16 cellular contexts compared by ENCODE assay signal in genomic region chr5:67235399-67236110, GRCh38. TPM values are rescaled to one million over a fixed set of nuclear protein-coding genes. Genes with fewer than 3 reads are reported as not detected.
DNase-seq lines count a peak whose midpoint lies in the region; FAIRE-seq and TF ChIP-seq lines count a peak whose summit lies in the region.
"Had no signal": no experiment of that assay in that cellular context is flagged by ENCODE, and none has a peak within 500 bp of the region (broad histone marks: within the 10 kb centered on the region; RNA-seq: fewer than 3 reads in every experiment).

No MANE protein-coding gene starts in this region.

- H3K27ac Mint-ChIP-seq in type B pancreatic cell: peak overlapping the region; percentile 76
- H3K27ac Mint-ChIP-seq in activated naive CD4-positive, alpha-beta T cell treated with anti-CD3 and anti-CD28 coated beads, Interleukin-2, amount 10 ng/mL, durations not matched to agents 7 days and 5 days: no peak overlapping the region
- H3K27ac Mint-ChIP-seq: activated CD4-positive, alpha-beta T cell treated with anti-CD3 and anti-CD28 coated beads for 36 hours; activated naive CD4-positive, alpha-beta T cell treated with anti-CD3 and anti-CD28 coated beads for 36 hours had no signal

- DNase-seq in NCI-H2029 (lab: John Stamatoyannopoulos, UW) (peak; percentile 15), mucosa of gallbladder (ENCODE audit: low spot score) (peak; percentile 57), type B pancreatic cell (ENCODE audit: extremely low spot score, unreplicated experiment) (no peak), NAMALWA (ENCODE audit: low spot score) (no peak), activated gamma-delta T cell treated with Interleukin-2 at 50 U/mL for 16 hours (no peak), NOMO-1 treated with DMSO at 0.1 percent for 48 hours (lab: John Stamatoyannopoulos, UW; ENCODE audit: unreplicated experiment) (no peak)
- DNase-seq in activated naive CD4-positive, alpha-beta T cell treated with anti-CD3 and anti-CD28 coated beads, Interleukin-2, amount 10 ng/mL, durations not matched to agents 7 days and 5 days: no peak
- DNase-seq: activated CD4-positive, alpha-beta T cell treated with anti-CD3 and anti-CD28 coated beads for 36 hours; activated CD8-positive, alpha-beta memory T cell treated with anti-CD3 and anti-CD28 coated beads, Interleukin-2, amount 50 U/mL, for 4 hours; activated naive CD4-positive, alpha-beta T cell treated with anti-CD3 and anti-CD28 coated beads for 36 hours; KG1; NCI-H1092; NCI-H2171; NCI-H774 had no signal

- peaks cover 7% of the 10 kb centered on the region for H3K9me3 Mint-ChIP-seq in type B pancreatic cell
- H3K9me3 Mint-ChIP-seq in activated naive CD4-positive, alpha-beta T cell treated with anti-CD3 and anti-CD28 coated beads, Interleukin-2, amount 10 ng/mL, durations not matched to agents 7 days and 5 days: no peaks in the 10 kb centered on the region
- H3K9me3 Mint-ChIP-seq: activated naive CD4-positive, alpha-beta T cell treated with anti-CD3 and anti-CD28 coated beads for 36 hours had no signal

- no peak for TF ChIP-seq CTCF in type B pancreatic cell (conservative IDR thresholded peaks at IDR 0.05)

- H3K36me3 Mint-ChIP-seq in type B pancreatic cell: peaks cover 2% of the 10 kb centered on the region
- peaks cover 2% of the 10 kb centered on the region for H3K36me3 Mint-ChIP-seq in activated naive CD4-positive, alpha-beta T cell treated with anti-CD3 and anti-CD28 coated beads, Interleukin-2, amount 10 ng/mL, durations not matched to agents 7 days and 5 days

- peaks cover 54% of the 10 kb centered on the region for H3K4me1 Mint-ChIP-seq in type B pancreatic cell (ENCODE audit: unreplicated experiment)
- no peaks in the 10 kb centered on the region for H3K4me1 Mint-ChIP-seq in activated naive CD4-positive, alpha-beta T cell treated with anti-CD3 and anti-CD28 coated beads, Interleukin-2, amount 10 ng/mL, durations not matched to agents 7 days and 5 days

- peak overlapping the region; percentile 16 for H3K4me3 Mint-ChIP-seq in type B pancreatic cell
- no peak overlapping the region for H3K4me3 Mint-ChIP-seq in activated naive CD4-positive, alpha-beta T cell treated with anti-CD3 and anti-CD28 coated beads, Interleukin-2, amount 10 ng/mL, durations not matched to agents 7 days and 5 days
- H3K4me3 Mint-ChIP-seq: activated CD4-positive, alpha-beta T cell treated with anti-CD3 and anti-CD28 coated beads for 36 hours; activated naive CD4-positive, alpha-beta T cell treated with anti-CD3 and anti-CD28 coated beads for 36 hours had no signal

- no peaks in the 10 kb centered on the region for H3K27me3 Mint-ChIP-seq in type B pancreatic cell
- peaks cover 13% of the 10 kb centered on the region for H3K27me3 Mint-ChIP-seq in activated naive CD4-positive, alpha-beta T cell treated with anti-CD3 and anti-CD28 coated beads, Interleukin-2, amount 10 ng/mL, durations not matched to agents 7 days and 5 days

- peak; percentile 92 for FAIRE-seq in endometrium (lab: Jason Lieb, UNC)

- CTCF ChIA-PET in activated naive CD4-positive, alpha-beta T cell treated with anti-CD3 and anti-CD28 coated beads, Interleukin-2, amount 10 ng/mL, durations not matched to agents 7 days and 5 days (lab: Charles Lee): interaction anchor here (0.6 to 1.0 kb wide), 2 partner anchors 11 to 1037 kb away, joined by 3 read pairs; no protein-coding TSS in a partner anchor

RNA-seq across cellular contexts. Expression of gene CD180, which starts 39.0 kb away (rescaled TPM):
- total RNA-seq in mucosa of gallbladder (1.6 TPM), type B pancreatic cell (ENCODE audit: low replicate concordance) (not detected in 2 replicates)
- total RNA-seq: activated naive CD4-positive, alpha-beta T cell treated with anti-CD3 and anti-CD28 coated beads for 36 hours; H4 had no signal

Comparison
In these comparisons a context has a peak if more than half of its experiments do, and no peak if none do; other contexts are left out.
1. DNase-seq: peak in NCI-H2029 (single experiment) and mucosa of gallbladder (single experiment); none in type B pancreatic cell (single experiment), NAMALWA (single experiment), activated gamma-delta T cell treated with Interleukin-2 at 50 U/mL for 16 hours (single experiment), activated naive CD4-positive, alpha-beta T cell treated with anti-CD3 and anti-CD28 coated beads, Interleukin-2, amount 10 ng/mL, durations not matched to agents 7 days and 5 days (single experiment) and NOMO-1 treated with DMSO at 0.1 percent for 48 hours (single experiment).